Comparison of ENCODE assay signal across 37 cellular contexts in genomic region chr15:52963865-52964264, GRCh38.
"Had no signal": no experiment of that assay in that cellular context is flagged by ENCODE, and none has a peak within 500 bp of the region (broad histone marks: within the 10 kb centered on the region; RNA-seq: fewer than 3 reads in every experiment).

No MANE protein-coding gene starts in this region.

- H3K9me3 Mint-ChIP-seq: activated B cell treated with CpG ODN at 0.5 μM for 24 hours; activated CD4-positive, alpha-beta memory T cell treated with anti-CD3 and anti-CD28 coated beads for 36 hours; activated CD4-positive, alpha-beta T cell treated with anti-CD3 and anti-CD28 coated beads, Interleukin-2, amount 10 ng/mL, durations not matched to agents 24 days and 14 days; activated CD8-positive, alpha-beta T cell treated with anti-CD3 and anti-CD28 coated beads for 36 hours; activated naive CD4-positive, alpha-beta T cell treated with anti-CD3 and anti-CD28 coated beads for 36 hours; activated T-cell treated with anti-CD3 and anti-CD28 coated beads, Interleukin-2, amount 50 U/mL, for 72 hours; activated T-helper 1 cell treated with anti-CD3 and anti-CD28 coated beads, Interleukin-12 subunit alpha, Interleukin-12 subunit beta, Interleukin-2, Interleukin-4 antibody, amounts not matched to agents 30 ng/mL and 10 ng/mL and 1 ng/mL, durations not matched to agents 14 hours and 24 hours and 36 hours; activated T-helper 17 cell treated with anti-CD3 and anti-CD28 coated beads, Interleukin-2, amount 50 U/mL, for 72 hours; T-helper 1 cell treated with Interleukin-12 subunit alpha and Interleukin-12 subunit beta and Interleukin-4 antibody, amounts not matched to agents 30 μg/mL and 1 μg/mL, for 36 hours; T-helper 2 cell treated with Interferon-gamma antibody and Interleukin-4, amounts not matched to agents 5 μg/mL and 100 μg/mL, for 36 hours had no signal

- H3K4me1 Mint-ChIP-seq: activated B cell treated with CpG ODN at 0.5 μM for 24 hours; activated CD4-positive, alpha-beta T cell treated with anti-CD3 and anti-CD28 coated beads, Interleukin-2, amount 10 ng/mL, durations not matched to agents 24 days and 14 days; activated naive CD8-positive, alpha-beta T cell treated with anti-CD3 and anti-CD28 coated beads for 36 hours; activated T-helper 17 cell treated with anti-CD3 and anti-CD28 coated beads, Interleukin-2, amount 50 U/mL, for 72 hours had no signal

- H3K27ac ChIP-seq: adrenal gland, body of pancreas, brain microvascular endothelial cell, breast epithelium, VCaP had no signal

- H3K4me3 Mint-ChIP-seq: activated B cell treated with CpG ODN at 0.5 μM for 24 hours; activated CD4-positive, alpha-beta memory T cell treated with anti-CD3 and anti-CD28 coated beads for 36 hours; activated CD4-positive, alpha-beta T cell treated with anti-CD3 and anti-CD28 coated beads, Interleukin-2, amount 10 ng/mL, durations not matched to agents 24 days and 14 days; activated CD8-positive, alpha-beta T cell treated with anti-CD3 and anti-CD28 coated beads for 36 hours; activated naive CD4-positive, alpha-beta T cell treated with anti-CD3 and anti-CD28 coated beads for 36 hours; activated naive CD8-positive, alpha-beta T cell treated with anti-CD3 and anti-CD28 coated beads for 36 hours; activated T-cell treated with anti-CD3 and anti-CD28 coated beads, Interleukin-2, amount 50 U/mL, for 4 hours; activated T-cell treated with anti-CD3 and anti-CD28 coated beads, Interleukin-2, amount 50 U/mL, for 72 hours; activated T-helper 1 cell treated with anti-CD3 and anti-CD28 coated beads, Interleukin-12 subunit alpha, Interleukin-12 subunit beta, Interleukin-2, Interleukin-4 antibody, amounts not matched to agents 30 ng/mL and 10 ng/mL and 1 ng/mL, durations not matched to agents 14 hours and 24 hours and 36 hours; activated T-helper 17 cell treated with anti-CD3 and anti-CD28 coated beads, Interleukin-2, amount 50 U/mL, for 72 hours; T-helper 1 cell treated with Interleukin-12 subunit alpha and Interleukin-12 subunit beta and Interleukin-4 antibody, amounts not matched to agents 30 μg/mL and 1 μg/mL, for 36 hours; T-helper 2 cell treated with Interferon-gamma antibody and Interleukin-4, amounts not matched to agents 5 μg/mL and 100 μg/mL, for 36 hours had no signal

- H3K4me3 ChIP-seq: adrenal gland, body of pancreas, breast epithelium had no signal

- H3K27me3 Mint-ChIP-seq: activated CD4-positive, alpha-beta T cell treated with anti-CD3 and anti-CD28 coated beads, Interleukin-2, amount 10 ng/mL, durations not matched to agents 24 days and 14 days had no signal

- H3K27me3 ChIP-seq: adrenal gland, body of pancreas, brain microvascular endothelial cell had no signal

- DNase-seq: activated B cell treated with CpG ODN at 0.5 μM for 24 hours; activated CD4-positive, alpha-beta memory T cell treated with anti-CD3 and anti-CD28 coated beads for 36 hours; activated CD4-positive, alpha-beta T cell treated with anti-CD3 and anti-CD28 coated beads for 4 hours; activated CD4-positive, alpha-beta T cell treated with anti-CD3 and anti-CD28 coated beads, Interleukin-2, amount 10 ng/mL, durations not matched to agents 24 days and 14 days; activated CD4-positive, alpha-beta T cell treated with anti-CD3 and anti-CD28 coated beads, Interleukin-2, amount 50 U/mL, for 1 hour; activated CD4-positive, alpha-beta T cell treated with anti-CD3 and anti-CD28 coated beads, Interleukin-2, amount 50 U/mL, for 4 hours; activated CD4-positive, CD25-positive, alpha-beta regulatory T cell treated with anti-CD3 and anti-CD28 coated beads, Interleukin-2, amount 50 U/mL, for 72 hours; activated CD8-positive, alpha-beta memory T cell treated with anti-CD3 and anti-CD28 coated beads, Interleukin-2, amount 50 U/mL, for 4 hours; activated CD8-positive, alpha-beta T cell treated with anti-CD3 and anti-CD28 coated beads for 36 hours; activated effector memory CD4-positive, alpha-beta T cell treated with anti-CD3 and anti-CD28 coated beads, Interleukin-2, amount 50 U/mL, for 16 hours; activated gamma-delta T cell treated with Interleukin-2 at 50 U/mL for 16 hours; activated naive CD4-positive, alpha-beta T cell; activated naive CD4-positive, alpha-beta T cell treated with anti-CD3 and anti-CD28 coated beads for 36 hours; activated naive CD4-positive, alpha-beta T cell treated with anti-CD3 and anti-CD28 coated beads, Interleukin-2, amount 50 U/mL, for 16 hours; activated naive CD8-positive, alpha-beta T cell treated with anti-CD3 and anti-CD28 coated beads for 36 hours; activated T-cell treated with anti-CD3 and anti-CD28 coated beads for 4 hours; activated T-cell treated with anti-CD3 and anti-CD28 coated beads, Interleukin-2, amount 50 U/mL, for 1 hour; activated T-cell treated with anti-CD3 and anti-CD28 coated beads, Interleukin-2, amount 50 U/mL, for 4 hours; activated T-cell treated with anti-CD3 and anti-CD28 coated beads, Interleukin-2, amount 50 U/mL, for 72 hours; adrenal gland; amniotic stem cell; aorta; body of pancreas; brain microvascular endothelial cell; central memory CD4-positive, alpha-beta T cell; T-helper 1 cell; T-helper 2 cell; T-helper 9 cell had no signal

- H3K36me3 ChIP-seq: adrenal gland, brain microvascular endothelial cell, breast epithelium had no signal

- H3K9me3 ChIP-seq: adrenal gland, body of pancreas had no signal

- ATAC-seq: activated CD8-positive, alpha-beta T cell treated with anti-CD3 and anti-CD28 coated beads for 36 hours; activated naive CD4-positive, alpha-beta T cell treated with anti-CD3 and anti-CD28 coated beads, Interleukin-2, amount 50 U/mL, for 72 hours; activated T-cell treated with anti-CD3 and anti-CD28 coated beads, Interleukin-2, amount 50 U/mL, for 4 hours; activated T-cell treated with anti-CD3 and anti-CD28 coated beads, Interleukin-2, amount 50 U/mL, for 72 hours; activated T-helper 17 cell treated with anti-CD3 and anti-CD28 coated beads, Interleukin-2, amount 50 U/mL, for 72 hours; body of pancreas had no signal

- FAIRE-seq: astrocyte, TTC549 had no signal

- H3K27ac Mint-ChIP-seq: activated B cell treated with CpG ODN at 0.5 μM for 24 hours; activated CD4-positive, alpha-beta memory T cell treated with anti-CD3 and anti-CD28 coated beads for 36 hours; activated CD4-positive, alpha-beta T cell treated with anti-CD3 and anti-CD28 coated beads, Interleukin-2, amount 10 ng/mL, durations not matched to agents 24 days and 14 days; activated CD8-positive, alpha-beta T cell treated with anti-CD3 and anti-CD28 coated beads for 36 hours; activated naive CD4-positive, alpha-beta T cell treated with anti-CD3 and anti-CD28 coated beads for 36 hours; activated naive CD4-positive, alpha-beta T cell treated with anti-CD3 and anti-CD28 coated beads, Interleukin-2, amount 50 U/mL, for 72 hours; activated naive CD8-positive, alpha-beta T cell treated with anti-CD3 and anti-CD28 coated beads for 36 hours; activated T-cell treated with anti-CD3 and anti-CD28 coated beads, Interleukin-2, amount 50 U/mL, for 72 hours; activated T-helper 1 cell treated with anti-CD3 and anti-CD28 coated beads, Interleukin-12 subunit alpha, Interleukin-12 subunit beta, Interleukin-2, Interleukin-4 antibody, amounts not matched to agents 30 ng/mL and 10 ng/mL and 1 ng/mL, durations not matched to agents 14 hours and 24 hours and 36 hours; activated T-helper 17 cell treated with anti-CD3 and anti-CD28 coated beads, Interleukin-2, amount 50 U/mL, for 72 hours; T-helper 1 cell treated with Interleukin-12 subunit alpha and Interleukin-12 subunit beta and Interleukin-4 antibody, amounts not matched to agents 30 μg/mL and 1 μg/mL, for 36 hours; T-helper 2 cell treated with Interferon-gamma antibody and Interleukin-4, amounts not matched to agents 5 μg/mL and 100 μg/mL, for 36 hours had no signal

- H3K4me1 ChIP-seq: adrenal gland, body of pancreas, breast epithelium had no signal

- H3K36me3 Mint-ChIP-seq: activated CD4-positive, alpha-beta memory T cell treated with anti-CD3 and anti-CD28 coated beads for 36 hours; activated naive CD4-positive, alpha-beta T cell treated with anti-CD3 and anti-CD28 coated beads, Interleukin-2, amount 50 U/mL, for 72 hours; activated naive CD8-positive, alpha-beta T cell treated with anti-CD3 and anti-CD28 coated beads for 36 hours had no signal
